In genomic region chr22:28171135-28171534, GRCh38 we compare ENCODE assay signal across 23 cellular contexts.
DNase-seq lines count a peak whose midpoint lies in the region; TF ChIP-seq lines count a peak whose summit lies in the region.
"Had no signal": no experiment of that assay in that cellular context is flagged by ENCODE, and none has a peak within 500 bp of the region (broad histone marks: within the 10 kb centered on the region; RNA-seq: fewer than 3 reads in every experiment).

No MANE protein-coding gene starts in this region.

- TF ChIP-seq CTCF in Loucy (conservative IDR thresholded peaks at IDR 0.05; ENCODE audit: low read length), result no peak
- no peak for TF ChIP-seq CTCF in VCaP (conservative IDR thresholded peaks at IDR 0.05)
- TF ChIP-seq CTCF in fibroblast of the aortic adventitia (IDR thresholded peaks at IDR 0.05; ENCODE audit: insufficient read depth, low read length), result no peak
- no peak for TF ChIP-seq CTCF in neural progenitor cell (IDR thresholded peaks at IDR 0.05)
- TF ChIP-seq CTCF in HFFc6 (IDR thresholded peaks at IDR 0.05), result no peak
- no peak for TF ChIP-seq CTCF in GM13977 (IDR thresholded peaks at IDR 0.05; ENCODE audit: extremely low read depth, insufficient read depth, missing control alignments)

- DNase-seq in fibroblast of the aortic adventitia (ENCODE audit: low read depth) (peak; percentile 82), neural progenitor cell (ENCODE audit: low spot score) (peak; percentile 38), HFFc6 (no peak), NCI-H526 treated with DMSO at 0.1 percent for 48 hours (lab: John Stamatoyannopoulos, UW) (no peak), GM13977 (ENCODE audit: low spot score) (no peak)
- DNase-seq: activated CD4-positive, alpha-beta T cell treated with anti-CD3 and anti-CD28 coated beads, Interleukin-2, amount 10 ng/mL, durations not matched to agents 24 days and 14 days; activated CD8-positive, alpha-beta memory T cell treated with anti-CD3 and anti-CD28 coated beads, Interleukin-2, amount 50 U/mL, for 48 hours; activated gamma-delta T cell; amniotic stem cell; Calu3; endodermal cell; Kasumi-1; naive thymus-derived CD8-positive, alpha-beta T cell; NCI-H1092 treated with DMSO at 0.1 percent for 48 hours; NCI-H2081 treated with DMSO at 0.1 percent for 48 hours; posterior cingulate gyrus; spleen; stimulated activated CD8-positive, alpha-beta memory T cell treated with anti-CD3 and anti-CD28 coated beads, Interleukin-4, amount 100 ng/mL, for 48 hours had no signal

- H3K4me3 ChIP-seq in Loucy (ENCODE audit: low read length, poor library complexity, severe bottlenecking), result no peak overlapping the region
- H3K4me3 ChIP-seq in fibroblast of the aortic adventitia (ENCODE audit: low read depth, low read length), result no peak overlapping the region
- H3K4me3 ChIP-seq in neural progenitor cell, result no peak overlapping the region
- H3K4me3 ChIP-seq: lung, spleen, suprapubic skin had no signal

- H4K20me1 ChIP-seq in Loucy (ENCODE audit: insufficient read depth, low read length, poor library complexity, severe bottlenecking) (peaks cover 4% of the 10 kb centered on the region), neural progenitor cell (ENCODE audit: low read depth) (no peaks in the 10 kb centered on the region)

- peaks cover 16% of the 10 kb centered on the region for H3F3A ChIP-seq in Loucy (ENCODE audit: low read depth)
- no peaks in the 10 kb centered on the region for H3F3A ChIP-seq in neural progenitor cell (ENCODE audit: low read depth)

- H3K27me3 ChIP-seq in Loucy (ENCODE audit: insufficient read depth, low read length, poor library complexity, severe bottlenecking) (no peaks in the 10 kb centered on the region), neural progenitor cell (no peaks in the 10 kb centered on the region)
- H3K27me3 ChIP-seq: spleen, suprapubic skin had no signal

- in situ Hi-C loops in GM13977 (cut with MboI; ENCODE audit: low pct_unique_long_range_greater_than_20kb, low sequenced_read_pairs, unreplicated experiment), result no loop called here

- H3K4me1 Mint-ChIP-seq in neural progenitor cell (peaks cover 26% of the 10 kb centered on the region), HFFc6 (ENCODE audit: low read depth) (peaks cover 16% of the 10 kb centered on the region)
- H3K4me1 Mint-ChIP-seq: activated CD4-positive, alpha-beta T cell treated with anti-CD3 and anti-CD28 coated beads, Interleukin-2, amount 10 ng/mL, durations not matched to agents 24 days and 14 days; B cell; endodermal cell had no signal

- peak overlapping the region; percentile 65 for H3K9ac ChIP-seq in Loucy (ENCODE audit: low read depth, low read length, poor library complexity, severe bottlenecking)
- H3K9ac ChIP-seq in neural progenitor cell, result no peak overlapping the region

- H3K27ac Mint-ChIP-seq in neural progenitor cell (peak overlapping the region; percentile 12), HFFc6 (no peak overlapping the region)
- H3K27ac Mint-ChIP-seq: activated CD4-positive, alpha-beta T cell treated with anti-CD3 and anti-CD28 coated beads, Interleukin-2, amount 10 ng/mL, durations not matched to agents 24 days and 14 days; B cell; endodermal cell had no signal

- H3K79me2 ChIP-seq in Loucy (ENCODE audit: insufficient read depth, low read length), result peaks cover 62% of the 10 kb centered on the region
- no peaks in the 10 kb centered on the region for H3K79me2 ChIP-seq in neural progenitor cell (ENCODE audit: low read depth)

- H3K36me3 ChIP-seq in Loucy (ENCODE audit: insufficient read depth, low read length) (0 out of 2 replicates have a peak, but pooled peaks cover 6% of the 10 kb centered on the region), neural progenitor cell (no peaks in the 10 kb centered on the region)
- H3K36me3 ChIP-seq: spleen, suprapubic skin had no signal

- no peak overlapping the region for H2AFZ ChIP-seq in Loucy (ENCODE audit: low read length)
- H2AFZ ChIP-seq in neural progenitor cell (replicated peaks), result no peak overlapping the region

- H3K9me2 ChIP-seq in Loucy (replicated peaks; ENCODE audit: low read depth, low read length), result no peaks in the 10 kb centered on the region

- peaks cover 33% of the 10 kb centered on the region for H3K9me3 Mint-ChIP-seq in neural progenitor cell
- H3K9me3 Mint-ChIP-seq in HFFc6, result peaks cover 4% of the 10 kb centered on the region
- H3K9me3 Mint-ChIP-seq: activated CD4-positive, alpha-beta T cell treated with anti-CD3 and anti-CD28 coated beads, Interleukin-2, amount 10 ng/mL, durations not matched to agents 24 days and 14 days had no signal

- H3K9me3 ChIP-seq in Loucy (ENCODE audit: insufficient read depth, low read depth, low read length) (peaks cover 5% of the 10 kb centered on the region; the same call in 1 of the 2 replicates), neural progenitor cell (ENCODE audit: low read depth) (no peaks in the 10 kb centered on the region)
- H3K9me3 ChIP-seq: suprapubic skin had no signal

- H3K27me3 Mint-ChIP-seq in neural progenitor cell (ENCODE audit: insufficient read depth, low read depth) (no peaks in the 10 kb centered on the region), HFFc6 (ENCODE audit: insufficient read depth) (no peaks in the 10 kb centered on the region; the same call in 1 of the 2 replicates)
- H3K27me3 Mint-ChIP-seq: activated CD4-positive, alpha-beta T cell treated with anti-CD3 and anti-CD28 coated beads, Interleukin-2, amount 10 ng/mL, durations not matched to agents 24 days and 14 days; B cell had no signal

- H3K4me3 Mint-ChIP-seq in neural progenitor cell (no peak overlapping the region), HFFc6 (no peak overlapping the region)
- H3K4me3 Mint-ChIP-seq: activated CD4-positive, alpha-beta T cell treated with anti-CD3 and anti-CD28 coated beads, Interleukin-2, amount 10 ng/mL, durations not matched to agents 24 days and 14 days; B cell; endodermal cell; naive thymus-derived CD8-positive, alpha-beta T cell had no signal

- H3K4me1 ChIP-seq in Loucy (ENCODE audit: insufficient read depth, low read length, poor library complexity, severe bottlenecking), result peaks cover 48% of the 10 kb centered on the region
- peaks cover 16% of the 10 kb centered on the region for H3K4me1 ChIP-seq in neural progenitor cell
- H3K4me1 ChIP-seq: spleen had no signal

- peak overlapping the region; percentile 96 for H3K27ac ChIP-seq in VCaP
- no peak overlapping the region for H3K27ac ChIP-seq in neural progenitor cell
- H3K27ac ChIP-seq: suprapubic skin had no signal

- H3K4me2 ChIP-seq in Loucy (ENCODE audit: low read depth, low read length, poor library complexity, severe bottlenecking) (peak overlapping the region; percentile 61), neural progenitor cell (no peak overlapping the region)

- H3K36me3 Mint-ChIP-seq in neural progenitor cell (peaks cover 16% of the 10 kb centered on the region), HFFc6 (ENCODE audit: low read depth) (peaks cover 8% of the 10 kb centered on the region; the same call in 1 of the 2 replicates)

Comparison
In these comparisons a context has a peak if more than half of its experiments do, and no peak if none do; other contexts are left out.
1. DNase-seq: peak in fibroblast of the aortic adventitia (single experiment) and neural progenitor cell (single experiment); none in HFFc6 (single experiment), NCI-H526 treated with DMSO at 0.1 percent for 48 hours (single experiment) and GM13977 (single experiment).